In genomic region chr7:151038951-151039849, GRCh38 we compare ENCODE assay signal across 7 cellular contexts. TPM values are rescaled to one million over a fixed set of nuclear protein-coding genes. Genes with fewer than 3 reads are reported as not detected.
DNase-seq lines count a peak whose midpoint lies in the region; ATAC-seq and TF ChIP-seq lines count a peak whose summit lies in the region.
"Had no signal": no experiment of that assay in that cellular context is flagged by ENCODE, and none has a peak within 500 bp of the region (broad histone marks: within the 10 kb centered on the region; RNA-seq: fewer than 3 reads in every experiment).

No MANE protein-coding gene starts in this region.

- no peaks in the 10 kb centered on the region for H3K27me3 Mint-ChIP-seq in activated T-cell treated with anti-CD3 and anti-CD28 coated beads, Interleukin-2, amount 50 U/mL, for 4 hours (ENCODE audit: low read depth)

- H3K27me3 ChIP-seq in BE2C (no peaks in the 10 kb centered on the region), tibial artery (no peaks in the 10 kb centered on the region)

- peaks cover 4% of the 10 kb centered on the region for H3K36me3 Mint-ChIP-seq in activated T-cell treated with anti-CD3 and anti-CD28 coated beads, Interleukin-2, amount 50 U/mL, for 4 hours (ENCODE audit: insufficient read depth)

- H3K9me3 ChIP-seq in BE2C = no peaks in the 10 kb centered on the region
- H3K9me3 ChIP-seq in tibial artery = no peaks in the 10 kb centered on the region

- TF ChIP-seq CTCF in BE2C (IDR thresholded peaks at IDR 0.05; ENCODE audit: low read depth, low read length) (no peak), tibial artery (IDR thresholded peaks at IDR 0.05) (no peak)

- DNase-seq in BE2C = peak; percentile 92
- DNase-seq in KG1 (lab: John Stamatoyannopoulos, UW) = peak; percentile 27
- DNase-seq in activated T-cell treated with anti-CD3 and anti-CD28 coated beads, Interleukin-2, amount 50 U/mL, for 4 hours = peak; percentile 64
- DNase-seq in kidney tubule cell (ENCODE audit: low spot score) = peak; percentile 98
- peak; percentile 74 to 80 for DNase-seq in tibial artery

- H3K4me1 ChIP-seq in BE2C (peaks cover 28% of the 10 kb centered on the region), tibial artery (peaks cover 0 to 14% (median 11%) of the 10 kb centered on the region in 4 donors)
- H3K4me1 ChIP-seq: parathyroid adenoma had no signal

- peak overlapping the region; percentile 16; the same call in 1 of the 2 replicates for H3K4me3 ChIP-seq in BE2C (ENCODE audit: low read depth, low read length)
- no peak overlapping the region for H3K4me3 ChIP-seq in tibial artery

- H3K27ac ChIP-seq in tibial artery = peak overlapping the region; percentile 52 to 61
- H3K27ac ChIP-seq: parathyroid adenoma had no signal

- peaks cover 7% of the 10 kb centered on the region; the same call in 1 of the 2 replicates for H3K36me3 ChIP-seq in BE2C
- peaks cover 12 to 67% (median 35%) of the 10 kb centered on the region in 3 donors for H3K36me3 ChIP-seq in tibial artery

- peak overlapping the region; percentile 51 for H3K4me3 Mint-ChIP-seq in activated T-cell treated with anti-CD3 and anti-CD28 coated beads, Interleukin-2, amount 50 U/mL, for 4 hours

- ATAC-seq in activated T-cell treated with anti-CD3 and anti-CD28 coated beads, Interleukin-2, amount 50 U/mL, for 4 hours = peak; percentile 85 to 88
- ATAC-seq in GM21737 (IDR thresholded peaks at IDR 0.05; ENCODE audit: unreplicated experiment) = no peak

- intact Hi-C loops in tibial artery (cut with DNase I; ENCODE audit: low total_unique reads) = loop anchor here (5.0 kb wide), 1 partner anchor 73 kb away; no protein-coding TSS in a partner anchor

- H3K4me1 Mint-ChIP-seq in activated T-cell treated with anti-CD3 and anti-CD28 coated beads, Interleukin-2, amount 50 U/mL, for 4 hours (ENCODE audit: low read depth) = peaks cover 16% of the 10 kb centered on the region

- no peaks in the 10 kb centered on the region for H3K9me3 Mint-ChIP-seq in activated T-cell treated with anti-CD3 and anti-CD28 coated beads, Interleukin-2, amount 50 U/mL, for 4 hours

RNA-seq across cellular contexts. Expression of gene ASIC3, which starts 9.1 kb away (rescaled TPM):
- polyA plus RNA-seq in BE2C (2012; ENCODE audit: insufficient read depth, insufficient read length, low read depth) = 5.9 TPM
- total RNA-seq in activated T-cell treated with anti-CD3 and anti-CD28 coated beads, Interleukin-2, amount 50 U/mL, for 4 hours = 1 to 10 TPM; 2.4 to 3.4 (median 3.3) TPM

RNA-seq across cellular contexts. Expression of gene ABCB8, which starts 10.9 kb away (rescaled TPM):
- 56.9 TPM for polyA plus RNA-seq in BE2C (2012; ENCODE audit: insufficient read depth, insufficient read length, low read depth)
- 10 to 100 TPM; 48.1 to 54.6 (median 48.5) TPM for total RNA-seq in activated T-cell treated with anti-CD3 and anti-CD28 coated beads, Interleukin-2, amount 50 U/mL, for 4 hours

RNA-seq across cellular contexts. Expression of gene ATG9B, which starts 14.9 kb away (rescaled TPM):
- 41.6 TPM for polyA plus RNA-seq in BE2C (2012; ENCODE audit: insufficient read depth, insufficient read length, low read depth)
- 1 to 10 TPM; 5.8 to 7.3 (median 6.7) TPM for total RNA-seq in activated T-cell treated with anti-CD3 and anti-CD28 coated beads, Interleukin-2, amount 50 U/mL, for 4 hours

RNA-seq across cellular contexts. Expression of gene CDK5, which starts 18.5 kb away (rescaled TPM):
- polyA plus RNA-seq in BE2C (2012; ENCODE audit: insufficient read depth, insufficient read length, low read depth) = 56.3 TPM
- total RNA-seq in activated T-cell treated with anti-CD3 and anti-CD28 coated beads, Interleukin-2, amount 50 U/mL, for 4 hours = 10 to 100 TPM; 14.1 to 15.0 (median 14.3) TPM

RNA-seq across cellular contexts. Expression of gene SLC4A2, which starts 20.2 kb away (rescaled TPM):
- 621 TPM for polyA plus RNA-seq in BE2C (2012; ENCODE audit: insufficient read depth, insufficient read length, low read depth)
- total RNA-seq in activated T-cell treated with anti-CD3 and anti-CD28 coated beads, Interleukin-2, amount 50 U/mL, for 4 hours = 100 to 1,000 TPM; 107 to 125 (median 111) TPM

Comparison
In these comparisons a context has a peak if more than half of its experiments do, and no peak if none do; other contexts are left out.
1. DNase-seq: peak in every context shown above with its lines; median percentile 98 in kidney tubule cell; 92 in BE2C; 77 in tibial artery; 64 in activated T-cell treated with anti-CD3 and anti-CD28 coated beads, Interleukin-2, amount 50 U/mL, for 4 hours; 27 in KG1.